ENCODE assay signal across 9 cellular contexts in the genomic region with DNA sequence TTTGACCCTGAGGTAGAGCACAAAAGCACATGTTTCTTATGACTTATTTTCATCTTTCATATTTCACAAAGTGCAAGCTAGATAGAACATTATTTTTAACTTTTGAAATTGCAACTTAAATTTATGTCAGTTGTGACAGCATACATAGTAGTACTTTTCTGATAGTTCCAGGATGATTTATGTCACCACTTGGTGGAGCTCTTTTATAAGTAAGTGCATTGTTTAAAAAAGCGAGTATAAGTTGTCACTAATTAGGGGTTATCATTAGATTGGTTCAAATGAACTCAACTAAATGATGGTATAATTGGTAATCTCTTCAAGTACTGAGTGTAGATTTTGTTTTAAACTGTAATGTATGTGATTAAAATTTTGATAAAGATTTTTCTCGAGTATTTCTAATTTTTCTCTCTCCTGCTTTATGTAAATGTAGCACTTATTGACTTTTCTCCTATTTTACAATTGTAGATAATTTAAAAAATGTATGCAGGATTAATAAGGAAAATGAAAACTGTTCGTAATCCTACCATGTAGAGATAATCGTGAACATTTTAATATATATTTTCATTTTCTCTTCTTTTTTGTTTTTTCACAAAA. TPM values are rescaled to one million over a fixed set of nuclear protein-coding genes. Genes with fewer than 3 reads are reported as not detected.
A peak's percentile ranks its signal among the peaks of the same experiment; 100 is the strongest.
DNase-seq lines count a peak whose midpoint lies in the region; ATAC-seq, FAIRE-seq and TF ChIP-seq lines count a peak whose summit lies in the region.
"Had no signal": no experiment of that assay in that cellular context is flagged by ENCODE, and none has a peak within 500 bp of the region (broad histone marks: within the 10 kb centered on the region; RNA-seq: fewer than 3 reads in every experiment).

No MANE protein-coding gene starts in this region.

- peak; percentile 65 for ATAC-seq in upper lobe of right lung

- peak; percentile 7 for DNase-seq in DMS79 treated with DMSO at 0.1 percent for 48 hours (lab: John Stamatoyannopoulos, UW)
- DNase-seq in DMS79 (lab: John Stamatoyannopoulos, UW), result no peak
- peak; percentile 45 for DNase-seq in MM.1S
- peak; percentile 52 for DNase-seq in astrocyte of the hippocampus (ENCODE audit: low read depth, low spot score)
- peak; percentile 1 for DNase-seq in keratinocyte (ENCODE audit: low read depth, low spot score)
- DNase-seq in upper lobe of right lung, result no peak
- DNase-seq in activated CD4-positive, alpha-beta T cell treated with anti-CD3 and anti-CD28 coated beads for 1 hour, result no peak
- DNase-seq in activated CD4-positive, alpha-beta T cell treated with anti-CD3 and anti-CD28 coated beads, Interleukin-2, amount 50 U/mL, for 1 hour, result no peak

- H2AFZ ChIP-seq in MM.1S (ENCODE audit: low read length) (no peak overlapping the region), keratinocyte (ENCODE audit: control insufficient read depth, low read length) (no peak overlapping the region)

- H3K79me2 ChIP-seq in MM.1S (ENCODE audit: low read length), result no peaks in the 10 kb centered on the region
- H3K79me2 ChIP-seq in keratinocyte (ENCODE audit: control insufficient read depth, insufficient read depth, low read length), result peaks cover 3% of the 10 kb centered on the region

- no peaks in the 10 kb centered on the region for H4K20me1 ChIP-seq in MM.1S (ENCODE audit: insufficient read depth, low read length)
- H4K20me1 ChIP-seq in keratinocyte (ENCODE audit: control insufficient read depth, extremely low read depth, insufficient read depth, low read length), result no peaks in the 10 kb centered on the region

- H3K27ac ChIP-seq in MM.1S (ENCODE audit: low read length) (no peak overlapping the region), keratinocyte (ENCODE audit: control insufficient read depth, insufficient read depth, low read length) (peak overlapping the region; percentile 34), upper lobe of right lung (no peak overlapping the region)

- H3K4me3 ChIP-seq in MM.1S (ENCODE audit: low read length) (no peak overlapping the region), keratinocyte (ENCODE audit: control insufficient read depth in 2 of 3, extremely low read depth in 1 of 3, insufficient read depth in 2 of 3, low read depth in 1 of 3, low read length in 3 of 3) (no peak overlapping the region), upper lobe of right lung (no peak overlapping the region)
- H3K4me3 ChIP-seq: BLaER1 treated with 17β-estradiol and CSF1 and Interleukin-3, amounts not matched to agents 10 nM and 100 nM had no signal

- dilution Hi-C loops in keratinocyte (cut with MboI; ENCODE audit: extremely low pct_ligation_motif_present, low sequenced_read_pairs), result no loop called here

- intact Hi-C loops in upper lobe of right lung (cut with DNase I), result no loop called here

- H3K9ac ChIP-seq in MM.1S (ENCODE audit: low read length) (no peak overlapping the region), keratinocyte (ENCODE audit: control insufficient read depth, extremely low read depth, insufficient read depth, low read length) (no peak overlapping the region)

- no peaks in the 10 kb centered on the region for H3K9me1 ChIP-seq in keratinocyte (ENCODE audit: control insufficient read depth, extremely low read depth, insufficient read depth, low read length)

- H3K4me1 ChIP-seq in MM.1S (ENCODE audit: low read length) (no peaks in the 10 kb centered on the region), keratinocyte (ENCODE audit: control insufficient read depth, extremely low read depth, insufficient read depth, low read length) (peaks cover 12% of the 10 kb centered on the region), upper lobe of right lung (no peaks in the 10 kb centered on the region)

- H3K27me3 ChIP-seq in MM.1S (replicated peaks; ENCODE audit: insufficient read depth, low read length) (no peaks in the 10 kb centered on the region), keratinocyte (ENCODE audit: control insufficient read depth, extremely low read depth, insufficient read depth, low read length) (no peaks in the 10 kb centered on the region), upper lobe of right lung (no peaks in the 10 kb centered on the region)
- H3K27me3 ChIP-seq: BLaER1 treated with 17β-estradiol and CSF1 and Interleukin-3, amounts not matched to agents 10 nM and 100 nM had no signal

- no peaks in the 10 kb centered on the region for H3F3A ChIP-seq in MM.1S (ENCODE audit: insufficient read depth, low read length)

- FAIRE-seq in keratinocyte (lab: Jason Lieb, UNC), result peak; percentile 80

- no peaks in the 10 kb centered on the region for H3K9me3 ChIP-seq in MM.1S (replicated peaks; ENCODE audit: insufficient read depth, low read length)
- no peaks in the 10 kb centered on the region for H3K9me3 ChIP-seq in keratinocyte (ENCODE audit: control insufficient read depth, low read depth, low read length)
- no peaks in the 10 kb centered on the region for H3K9me3 ChIP-seq in upper lobe of right lung

- H3K36me3 ChIP-seq in MM.1S (replicated peaks; ENCODE audit: insufficient read depth, low read length), result no peaks in the 10 kb centered on the region
- no peaks in the 10 kb centered on the region for H3K36me3 ChIP-seq in keratinocyte (ENCODE audit: control insufficient read depth in 2 of 2, extremely low read depth in 1 of 2, insufficient read depth in 2 of 2, low read length in 2 of 2)
- no peaks in the 10 kb centered on the region for H3K36me3 ChIP-seq in upper lobe of right lung

- H3K4me2 ChIP-seq in MM.1S (ENCODE audit: low read depth, low read length), result no peak overlapping the region
- H3K4me2 ChIP-seq in keratinocyte (ENCODE audit: control insufficient read depth, extremely low read depth, insufficient read depth, low read depth, low read length), result peak overlapping the region; percentile 57

- TF ChIP-seq CTCF in MM.1S (IDR thresholded peaks at IDR 0.05; ENCODE audit: low read length) (peak; percentile 60), keratinocyte (optimal IDR thresholded peaks at IDR 0.05 in 1 of 3, IDR thresholded peaks at IDR 0.05 in 1 of 3, conservative IDR thresholded peaks at IDR 0.05 in 1 of 3; ENCODE audit: extremely low read depth in 1 of 3, insufficient read depth in 2 of 3, low read length in 3 of 3) (peak in 2 of 3 experiments; percentile 31 to 45), upper lobe of right lung (IDR thresholded peaks at IDR 0.05) (peak; percentile 67)

- H3K9me2 ChIP-seq in MM.1S (replicated peaks; ENCODE audit: insufficient read depth, low read length), result no peaks in the 10 kb centered on the region

RNA-seq across cellular contexts. Expression of a gene that starts 31.1 kb away (rescaled TPM):
- polyA plus RNA-seq in keratinocyte, result 13.9 to 22.4 TPM (median 15.5 TPM) in 3 replicates
- polyA plus RNA-seq in keratinocyte (2011; ENCODE audit: low read depth), result 36.4 TPM
- 11.6 and 27.1 TPM in 2 replicates for polyA plus RNA-seq in keratinocyte (2011; cell fraction: cytosol; rRNA removed)
- 14.8 and 17.5 TPM in 2 replicates for polyA plus RNA-seq in keratinocyte (2011; cell fraction: nucleus; rRNA removed)
- polyA plus RNA-seq in keratinocyte (2012; ENCODE audit: low replicate concordance), result 11.3 and 13.4 TPM in 2 replicates
- polyA minus RNA-seq in keratinocyte, result 6.6 to 15.2 TPM (median 6.8 TPM) in 3 replicates
- 6.9 TPM for polyA minus RNA-seq in keratinocyte (2011; cell fraction: cytosol; rRNA and poly(A)+ RNA removed)
- 9.6 and 17.4 TPM in 2 replicates for polyA minus RNA-seq in keratinocyte (2011; cell fraction: nucleus; rRNA and poly(A)+ RNA removed)
- 41.0 TPM for total RNA-seq in upper lobe of right lung

Comparison
In these comparisons a context has a peak if more than half of its experiments do, and no peak if none do; other contexts are left out.
1. DNase-seq: peak in DMS79 treated with DMSO at 0.1 percent for 48 hours (single experiment), MM.1S (single experiment), astrocyte of the hippocampus (single experiment) and keratinocyte (single experiment); none in DMS79 (single experiment), upper lobe of right lung (single experiment), activated CD4-positive, alpha-beta T cell treated with anti-CD3 and anti-CD28 coated beads for 1 hour (single experiment) and activated CD4-positive, alpha-beta T cell treated with anti-CD3 and anti-CD28 coated beads, Interleukin-2, amount 50 U/mL, for 1 hour (single experiment).
2. Peak in every context shown above with its lines, with median percentiles within 50 percentile points of each other: CTCF ChIP-seq.